ENCODE assay signal across 14 cellular contexts in the genomic region with DNA sequence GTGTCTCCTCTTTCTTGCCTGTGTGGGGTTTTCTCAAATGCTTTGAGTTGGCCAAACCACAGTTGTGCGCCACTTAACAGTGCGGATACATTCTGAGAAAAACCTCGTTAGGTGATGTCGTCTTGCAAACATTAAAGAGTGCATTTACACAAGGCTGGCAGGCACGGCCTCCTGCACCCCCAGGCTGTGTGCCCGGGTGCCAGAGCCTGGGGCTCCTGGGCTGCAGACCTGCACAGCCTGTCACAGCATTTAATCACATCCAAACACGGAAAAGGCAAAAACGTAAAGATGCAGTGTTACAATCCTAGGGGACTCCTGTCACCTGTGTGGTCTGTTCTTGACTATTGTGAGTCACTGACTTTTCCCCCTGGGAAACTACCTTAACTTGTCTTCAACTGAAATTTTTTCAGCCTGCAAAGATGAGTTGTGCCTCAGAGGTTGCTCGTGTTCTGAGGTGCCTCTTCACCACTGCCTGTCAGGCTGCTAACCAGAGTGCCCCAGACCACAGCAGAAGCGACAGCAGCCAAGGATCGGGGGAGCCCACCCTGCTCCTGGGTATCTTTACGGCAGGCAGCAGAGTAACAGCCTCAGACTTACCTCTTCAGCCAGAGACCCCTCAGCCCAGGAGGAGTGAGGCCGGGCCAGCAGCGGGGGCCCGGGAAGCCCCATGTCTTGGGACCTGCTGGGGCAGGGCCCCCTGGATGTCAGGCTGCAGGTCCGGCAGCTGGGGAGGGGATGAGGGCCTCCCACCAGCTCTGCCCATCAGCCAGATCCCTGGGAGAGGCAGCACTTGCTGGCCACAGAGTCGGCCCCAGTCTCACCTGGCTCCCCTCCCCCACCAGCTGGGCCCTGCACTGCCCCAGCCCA. TPM values are rescaled to one million over a fixed set of nuclear protein-coding genes. Genes with fewer than 3 reads are reported as not detected.
A peak's percentile ranks its signal among the peaks of the same experiment; 100 is the strongest.
DNase-seq lines count a peak whose midpoint lies in the region; ATAC-seq, FAIRE-seq and TF ChIP-seq lines count a peak whose summit lies in the region.
"Had no signal": no experiment of that assay in that cellular context is flagged by ENCODE, and none has a peak within 500 bp of the region (broad histone marks: within the 10 kb centered on the region; RNA-seq: fewer than 3 reads in every experiment).

No MANE protein-coding gene starts in this region.

- peaks cover 9% of the 10 kb centered on the region for H3K36me3 ChIP-seq in GM06990 (ENCODE audit: control insufficient read depth, insufficient read depth, low read length)
- H3K36me3 ChIP-seq in NT2/D1 (ENCODE audit: insufficient read depth, insufficient read length, low read length), result peaks cover 55% of the 10 kb centered on the region
- H3K36me3 ChIP-seq in ovary, result no peaks in the 10 kb centered on the region
- peaks cover 19% of the 10 kb centered on the region for H3K36me3 ChIP-seq in brain microvascular endothelial cell (replicated peaks)

- H3K4me1 Mint-ChIP-seq in activated T-cell treated with anti-CD3 and anti-CD28 coated beads, Interleukin-2, amount 50 U/mL, for 4 hours (ENCODE audit: low read depth), result peaks cover 53% of the 10 kb centered on the region
- peaks cover 32 to 47% (median 41%) of the 10 kb centered on the region in 4 donors for H3K4me1 Mint-ChIP-seq in naive thymus-derived CD8-positive, alpha-beta T cell

- TF ChIP-seq POLR2A in ovary (IDR thresholded peaks at IDR 0.05), result no peak

- H3K27me3 ChIP-seq in GM06990 (replicated peaks; ENCODE audit: control insufficient read depth, insufficient read depth, low read length) (no peaks in the 10 kb centered on the region), NT2/D1 (ENCODE audit: insufficient read depth, insufficient read length) (peaks cover 30% of the 10 kb centered on the region), ovary (no peaks in the 10 kb centered on the region), brain microvascular endothelial cell (replicated peaks) (peaks cover under 1% of the 10 kb centered on the region)
- H3K27me3 ChIP-seq: testis had no signal

- H3K4me1 ChIP-seq in NT2/D1 (ENCODE audit: insufficient read depth, insufficient read length) (peaks cover 28% of the 10 kb centered on the region), ovary (ENCODE audit: insufficient read depth) (peaks cover 5% of the 10 kb centered on the region)

- H3K9me3 ChIP-seq in NT2/D1 (ENCODE audit: insufficient read depth, low read length), result peaks cover 8% of the 10 kb centered on the region; the same call in 1 of the 2 replicates
- no peaks in the 10 kb centered on the region for H3K9me3 ChIP-seq in ovary
- H3K9me3 ChIP-seq: Caco-2, SJSA1, testis had no signal

- intact Hi-C loops in ovary (cut with DNase I), result loop anchor here in 1 of 4 donors (10.0 kb wide), 1 partner anchor 80 kb away; no protein-coding TSS in a partner anchor

- H3K27ac ChIP-seq in ovary (no peak overlapping the region), brain microvascular endothelial cell (no peak overlapping the region)
- H3K27ac ChIP-seq: SJSA1, testis had no signal

- peak overlapping the region; percentile 74 to 95 (median 90) for H3K27ac Mint-ChIP-seq in naive thymus-derived CD8-positive, alpha-beta T cell

- POLR2A ChIA-PET in naive thymus-derived CD8-positive, alpha-beta T cell (lab: Charles Lee), result interaction anchor here (1.7 to 7.4 kb wide), 3 partner anchors 12 to 55 kb away, joined by 4 to 67 read pairs (median 4); partner anchors contain the start of genes LKAAEAR1, PRPF6 and SAMD10

- H3K9me3 Mint-ChIP-seq in activated T-cell treated with anti-CD3 and anti-CD28 coated beads, Interleukin-2, amount 50 U/mL, for 4 hours, result no peaks in the 10 kb centered on the region
- no peaks in the 10 kb centered on the region for H3K9me3 Mint-ChIP-seq in naive thymus-derived CD8-positive, alpha-beta T cell

- TF ChIP-seq CTCF in GM06990 (IDR thresholded peaks at IDR 0.05; ENCODE audit: insufficient read depth, low read length, poor library complexity, severe bottlenecking) (no peak), ovary (IDR thresholded peaks at IDR 0.05) (no peak), brain microvascular endothelial cell (IDR thresholded peaks at IDR 0.05; ENCODE audit: low read depth, low read length, missing control alignments) (no peak), D721Med (IDR thresholded peaks at IDR 0.05; ENCODE audit: insufficient read depth, missing control alignments) (no peak)

- in situ Hi-C loops in brain microvascular endothelial cell (cut with HindIII; ENCODE audit: low pct_ligation_motif_present, low sequenced_read_pairs), result no loop called here

- WGBS in ovary, 3 donors, result 81 to 86% (median 84%) methylated on average over 17 of the region's 17 CpGs

- peaks cover 8% of the 10 kb centered on the region for H3K36me3 Mint-ChIP-seq in activated T-cell treated with anti-CD3 and anti-CD28 coated beads, Interleukin-2, amount 50 U/mL, for 4 hours (ENCODE audit: insufficient read depth)
- H3K36me3 Mint-ChIP-seq in naive thymus-derived CD8-positive, alpha-beta T cell, result peaks cover 0 to 31% (median 6%) of the 10 kb centered on the region in 3 donors

- H3K9ac ChIP-seq in NT2/D1 (ENCODE audit: insufficient read length, low read depth), result peak overlapping the region; percentile 44

- peak; percentile 31 to 44 for ATAC-seq in activated T-cell treated with anti-CD3 and anti-CD28 coated beads, Interleukin-2, amount 50 U/mL, for 4 hours
- peak; percentile 29 to 61 for ATAC-seq in naive thymus-derived CD8-positive, alpha-beta T cell

- no peak for TF ChIP-seq EP300 in ovary (IDR thresholded peaks at IDR 0.05)

- FAIRE-seq in D721Med (lab: Jason Lieb, UNC), result no peak

- DNase-seq in GM06990 (ENCODE audit: extremely low read depth, insufficient read length) (peak; percentile 69), NT2/D1 (ENCODE audit: low read depth, low spot score) (no peak), ovary (no peak), brain microvascular endothelial cell (no peak), D721Med (ENCODE audit: insufficient read length, low spot score) (no peak)
- DNase-seq in activated T-cell treated with anti-CD3 and anti-CD28 coated beads, Interleukin-2, amount 50 U/mL, for 4 hours, result peak; percentile 34
- DNase-seq in naive thymus-derived CD8-positive, alpha-beta T cell, result peak in 6 of 10 donors; percentile 25 to 70 (median 54)
- DNase-seq in NK-92 treated with Interleukin-12 subunit alpha and Interleukin-12 subunit beta, amount 100 ng/mL, for 24 hours (lab: John Stamatoyannopoulos, UW), result no peak
- DNase-seq: erythroblast, NCI-H1417, NCI-H774, testis had no signal

- H3K4me3 Mint-ChIP-seq in activated T-cell treated with anti-CD3 and anti-CD28 coated beads, Interleukin-2, amount 50 U/mL, for 4 hours, result peak overlapping the region; percentile 53
- peak overlapping the region; percentile 46 to 86 (median 68) for H3K4me3 Mint-ChIP-seq in naive thymus-derived CD8-positive, alpha-beta T cell

- H3K27me3 Mint-ChIP-seq in activated T-cell treated with anti-CD3 and anti-CD28 coated beads, Interleukin-2, amount 50 U/mL, for 4 hours (ENCODE audit: low read depth), result no peaks in the 10 kb centered on the region
- no peaks in the 10 kb centered on the region for H3K27me3 Mint-ChIP-seq in naive thymus-derived CD8-positive, alpha-beta T cell

- H3K4me3 ChIP-seq in GM06990 (replicated peaks; ENCODE audit: low read depth, low read length) (no peak overlapping the region), NT2/D1 (ENCODE audit: insufficient read length, low read depth) (no peak overlapping the region), ovary (no peak overlapping the region), brain microvascular endothelial cell (ENCODE audit: low read depth, low read length) (no peak overlapping the region)
- H3K4me3 ChIP-seq: SJSA1, testis had no signal

RNA-seq across cellular contexts. Expression of gene C20orf204, which starts 0.7 kb away (rescaled TPM):
- 1 to 10 TPM; 2.6 to 3.9 (median 3.2) TPM for total RNA-seq in activated T-cell treated with anti-CD3 and anti-CD28 coated beads, Interleukin-2, amount 50 U/mL, for 4 hours
- 1 to 10 TPM; 5.6 to 5.8 TPM for total RNA-seq in naive thymus-derived CD8-positive, alpha-beta T cell
- polyA plus RNA-seq in naive thymus-derived CD8-positive, alpha-beta T cell, result under 1 TPM in 1 of 3 donors, not detected in 2; 0.54 TPM
- total RNA-seq in ovary, result 1 to 10 TPM in 6 of 7 donors, under 1 TPM in 1; 0.60 to 2.8 (median 1.8) TPM
- under 1 TPM; 0.20 to 0.61 TPM for polyA plus RNA-seq in ovary

RNA-seq across cellular contexts. Expression of gene SOX18, which starts 14.1 kb away (rescaled TPM):
- under 1 TPM; 0.13 to 0.24 (median 0.24) TPM for total RNA-seq in activated T-cell treated with anti-CD3 and anti-CD28 coated beads, Interleukin-2, amount 50 U/mL, for 4 hours
- not detected for total RNA-seq in naive thymus-derived CD8-positive, alpha-beta T cell
- not detected for polyA plus RNA-seq in naive thymus-derived CD8-positive, alpha-beta T cell
- total RNA-seq in ovary, result 10 to 100 TPM in 5 of 7 donors, 1 to 10 TPM in 2; 2.0 to 63.8 (median 13.1) TPM
- polyA plus RNA-seq in ovary, result 10 to 100 TPM in 1 of 2 donors, 1 to 10 TPM in 1; 2.7 to 12.0 TPM

RNA-seq across cellular contexts. Expression of gene TCEA2, which starts 27.7 kb away (rescaled TPM):
- total RNA-seq in activated T-cell treated with anti-CD3 and anti-CD28 coated beads, Interleukin-2, amount 50 U/mL, for 4 hours, result 10 to 100 TPM; 10.5 to 17.3 (median 11.5) TPM
- total RNA-seq in naive thymus-derived CD8-positive, alpha-beta T cell, result 10 to 100 TPM; 42.0 to 42.7 TPM
- polyA plus RNA-seq in naive thymus-derived CD8-positive, alpha-beta T cell, result 10 to 100 TPM; 22.5 to 33.0 (median 32.1) TPM
- total RNA-seq in ovary, result 10 to 100 TPM; 41.0 to 93.5 (median 71.9) TPM
- 10 to 100 TPM; 20.0 to 78.4 TPM for polyA plus RNA-seq in ovary

RNA-seq across cellular contexts. Expression of gene RGS19, which starts 44.0 kb away (rescaled TPM):
- 10 to 100 TPM; 41.7 to 49.0 (median 47.0) TPM for total RNA-seq in activated T-cell treated with anti-CD3 and anti-CD28 coated beads, Interleukin-2, amount 50 U/mL, for 4 hours
- total RNA-seq in naive thymus-derived CD8-positive, alpha-beta T cell, result 10 to 100 TPM; 16.9 to 20.7 TPM
- polyA plus RNA-seq in naive thymus-derived CD8-positive, alpha-beta T cell, result 10 to 100 TPM; 50.9 to 67.5 (median 59.4) TPM
- total RNA-seq in ovary, result 1 to 10 TPM; 3.3 to 7.6 (median 4.6) TPM
- polyA plus RNA-seq in ovary, result 1 to 10 TPM; 2.1 to 4.5 TPM

RNA-seq across cellular contexts. Expression of gene OPRL1, which starts 44.6 kb away (rescaled TPM):
- under 1 TPM in 2 of 3 donors, not detected in 1; 0.05 to 0.11 TPM for total RNA-seq in activated T-cell treated with anti-CD3 and anti-CD28 coated beads, Interleukin-2, amount 50 U/mL, for 4 hours
- total RNA-seq in naive thymus-derived CD8-positive, alpha-beta T cell, result 1 to 10 TPM in 1 of 2 experiments, under 1 TPM in 1; 0.91 to 1.1 TPM
- polyA plus RNA-seq in naive thymus-derived CD8-positive, alpha-beta T cell, result 1 to 10 TPM in 1 of 3 donors, under 1 TPM in 2; 0.77 to 1.6 (median 0.82) TPM
- under 1 TPM; 0.12 to 0.80 (median 0.43) TPM for total RNA-seq in ovary
- under 1 TPM; 0.25 to 0.62 TPM for polyA plus RNA-seq in ovary

Comparison
In these comparisons a context has a peak if more than half of its experiments do, and no peak if none do; other contexts are left out.
1. DNase-seq: peak in GM06990 (single experiment), activated T-cell treated with anti-CD3 and anti-CD28 coated beads, Interleukin-2, amount 50 U/mL, for 4 hours (single experiment) and naive thymus-derived CD8-positive, alpha-beta T cell (6 of 10); none in NT2/D1 (single experiment), ovary (0 of 5), brain microvascular endothelial cell (single experiment), D721Med (single experiment) and NK-92 treated with Interleukin-12 subunit alpha and Interleukin-12 subunit beta, amount 100 ng/mL, for 24 hours (single experiment).